In the genomic region with DNA sequence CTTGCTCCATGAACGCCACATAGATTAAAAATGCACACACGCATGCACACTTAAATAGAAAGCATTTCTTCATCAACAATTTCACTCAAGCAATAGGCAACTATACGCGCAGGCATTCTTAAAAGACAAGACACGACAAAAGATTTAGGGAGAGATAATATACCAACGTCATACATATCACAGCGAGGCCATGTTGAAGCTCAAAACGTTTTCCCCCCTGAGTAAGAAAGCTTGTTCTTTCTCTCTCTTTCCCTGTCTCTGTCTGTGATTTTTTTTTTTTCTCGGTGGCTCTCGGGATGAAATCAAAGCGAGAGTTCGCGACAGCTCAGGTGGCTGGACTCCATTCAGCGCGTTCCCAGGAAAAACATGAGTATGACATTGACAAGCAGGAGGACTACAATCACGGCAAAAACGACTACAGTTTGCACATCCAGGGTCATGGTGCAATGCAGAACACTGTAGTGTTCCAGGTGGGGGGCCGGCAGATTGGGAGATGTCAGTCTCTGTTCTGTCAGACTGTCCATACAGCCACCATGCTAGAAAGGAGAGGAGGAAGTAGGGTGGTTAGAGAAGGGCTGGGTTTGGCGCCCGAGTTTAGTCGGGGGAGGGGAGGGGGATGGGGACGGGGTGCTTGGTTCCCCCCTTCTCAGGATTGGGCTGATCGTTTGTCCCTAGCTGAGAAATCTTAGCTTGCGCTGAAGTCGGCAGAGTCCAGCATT, we compare ENCODE assay signal across 8 cellular contexts. TPM values are rescaled to one million over a fixed set of nuclear protein-coding genes. Genes with fewer than 3 reads are reported as not detected.
A peak's percentile ranks its signal among the peaks of the same experiment; 100 is the strongest.
DNase-seq lines count a peak whose midpoint lies in the region; ATAC-seq and TF ChIP-seq lines count a peak whose summit lies in the region.

No MANE protein-coding gene starts in this region.

- H3K9me3 Mint-ChIP-seq in CD14-positive monocyte (peaks cover 0 to 5% (median 0%) of the 10 kb centered on the region in 7 donors), IgD-negative memory B cell (no peaks in the 10 kb centered on the region), nephron progenitor cell (peaks cover 53% of the 10 kb centered on the region)
- H3K9me3 Mint-ChIP-seq in activated CD4-positive, alpha-beta T cell treated with anti-CD3 and anti-CD28 coated beads for 36 hours (ENCODE audit: low read depth) = no peaks in the 10 kb centered on the region

- peak; percentile 28 for ATAC-seq in GM19467 (IDR thresholded peaks at IDR 0.05; ENCODE audit: unreplicated experiment)
- ATAC-seq in activated CD4-positive, alpha-beta T cell treated with anti-CD3 and anti-CD28 coated beads for 36 hours = peak; percentile 52

- POLR2A ChIA-PET in activated CD4-positive, alpha-beta T cell treated with anti-CD3 and anti-CD28 coated beads for 36 hours (lab: Charles Lee) = interaction anchor here (1.4 kb wide), 1 partner anchor 452 kb away, joined by 5 read pairs; a partner anchor contains a TSS

- TF ChIP-seq CTCF in CD14-positive monocyte (IDR thresholded peaks at IDR 0.05) (no peak), epithelial cell of esophagus (IDR thresholded peaks at IDR 0.05; ENCODE audit: insufficient read depth, low read depth, low read length, missing control alignments) (no peak), nephron progenitor cell (IDR thresholded peaks at IDR 0.05) (no peak)

- H3K27me3 Mint-ChIP-seq in CD14-positive monocyte (ENCODE audit: low read depth in 3 of 3) (peaks cover 0 to 5% (median 0%) of the 10 kb centered on the region in 3 donors), IgD-negative memory B cell (peaks cover under 1% of the 10 kb centered on the region), nephron progenitor cell (ENCODE audit: low read depth, poor library complexity) (no peaks in the 10 kb centered on the region)
- no peaks in the 10 kb centered on the region for H3K27me3 Mint-ChIP-seq in activated CD4-positive, alpha-beta T cell treated with anti-CD3 and anti-CD28 coated beads for 36 hours

- H3K36me3 Mint-ChIP-seq in CD14-positive monocyte (no peaks in the 10 kb centered on the region), IgD-negative memory B cell (no peaks in the 10 kb centered on the region), nephron progenitor cell (ENCODE audit: low read depth) (peaks cover 5% of the 10 kb centered on the region)
- H3K36me3 Mint-ChIP-seq in activated CD4-positive, alpha-beta T cell treated with anti-CD3 and anti-CD28 coated beads for 36 hours (ENCODE audit: low read depth) = no peaks in the 10 kb centered on the region

- H3K4me3 Mint-ChIP-seq in CD14-positive monocyte (peak overlapping the region; percentile 94 to 97), IgD-negative memory B cell (peak overlapping the region; percentile 95 to 99 (median 98)), nephron progenitor cell (peak overlapping the region; percentile 93)
- H3K4me3 Mint-ChIP-seq in activated CD4-positive, alpha-beta T cell treated with anti-CD3 and anti-CD28 coated beads for 36 hours = peak overlapping the region; percentile 95

- peak overlapping the region; percentile 63 for H3K4me3 ChIP-seq in epithelial cell of esophagus (ENCODE audit: low read length)

- H3K4me1 Mint-ChIP-seq in CD14-positive monocyte (peaks cover 21% of the 10 kb centered on the region), IgD-negative memory B cell (peaks cover 9 to 16% (median 12%) of the 10 kb centered on the region in 3 donors), nephron progenitor cell (peaks cover 52% of the 10 kb centered on the region)
- peaks cover 37% of the 10 kb centered on the region for H3K4me1 Mint-ChIP-seq in activated CD4-positive, alpha-beta T cell treated with anti-CD3 and anti-CD28 coated beads for 36 hours

- DNase-seq in CD14-positive monocyte (ENCODE audit: low spot score) = no peak
- DNase-seq in activated CD4-positive, alpha-beta T cell treated with anti-CD3 and anti-CD28 coated beads for 36 hours = peak; percentile 45
- DNase-seq in epithelial cell of esophagus (ENCODE audit: low read depth) = peak; percentile 6
- no peak for DNase-seq in nephron progenitor cell
- DNase-seq in SHP77 treated with DMSO at 0.1 percent for 48 hours (lab: John Stamatoyannopoulos, UW) = no peak
- DNase-seq in NCI-H1436 (lab: John Stamatoyannopoulos, UW) = no peak

- CTCF ChIA-PET in activated CD4-positive, alpha-beta T cell treated with anti-CD3 and anti-CD28 coated beads for 36 hours (lab: Charles Lee) = no interaction called here

- H3K27ac Mint-ChIP-seq in CD14-positive monocyte = peak overlapping the region; percentile 87 to 96 (median 92)
- H3K27ac Mint-ChIP-seq in IgD-negative memory B cell = peak overlapping the region; percentile 57 to 92 (median 70)
- H3K27ac Mint-ChIP-seq in activated CD4-positive, alpha-beta T cell treated with anti-CD3 and anti-CD28 coated beads for 36 hours = peak overlapping the region; percentile 97
- H3K27ac Mint-ChIP-seq in nephron progenitor cell = peak overlapping the region; percentile 92

- intact Hi-C loops in CD14-positive monocyte (cut with micrococcal nuclease) = loop anchor here (10.0 kb wide), 2 partner anchors 451 to 1781 kb away; a partner anchor contains a TSS
- intact Hi-C loops in activated CD4-positive, alpha-beta T cell treated with anti-CD3 and anti-CD28 coated beads for 36 hours (cut with DNase I, micrococcal nuclease) = loop anchor here in 1 of 2 experiments (2.0 to 10.0 kb wide), 5 partner anchors 191 to 1781 kb away; a partner anchor contains a TSS

RNA-seq across cellular contexts. Expression of a gene that starts 30.7 kb away (rescaled TPM):
- polyA plus RNA-seq in CD14-positive monocyte = 1 to 10 TPM in 1 of 2 donors, under 1 TPM in 1; 0.84 to 2.6 TPM
- 5.2 TPM for polyA plus RNA-seq in IgD-negative memory B cell
- 10 to 100 TPM; 16.0 to 22.0 TPM for total RNA-seq in activated CD4-positive, alpha-beta T cell treated with anti-CD3 and anti-CD28 coated beads for 36 hours

Comparison
In these comparisons a context has a peak if more than half of its experiments do, and no peak if none do; other contexts are left out.
1. DNase-seq: peak in activated CD4-positive, alpha-beta T cell treated with anti-CD3 and anti-CD28 coated beads for 36 hours (single experiment) and epithelial cell of esophagus (single experiment); none in CD14-positive monocyte (single experiment), nephron progenitor cell (single experiment), SHP77 treated with DMSO at 0.1 percent for 48 hours (single experiment) and NCI-H1436 (single experiment).
2. Peak in every context shown above with its lines, with median percentiles within 50 percentile points of each other: H3K27ac Mint-ChIP-seq and H3K4me3 Mint-ChIP-seq.